In genomic region chr1:28359592-28360239, GRCh38 we compare ENCODE assay signal across 8 cellular contexts. TPM values are rescaled to one million over a fixed set of nuclear protein-coding genes. Genes with fewer than 3 reads are reported as not detected.
A peak's percentile ranks its signal among the peaks of the same experiment; 100 is the strongest.
DNase-seq lines count a peak whose midpoint lies in the region; ATAC-seq and TF ChIP-seq lines count a peak whose summit lies in the region.

No MANE protein-coding gene starts in this region.

- H3K23ac ChIP-seq in H9 (ENCODE audit: insufficient read length, low read depth, low read length): no peak overlapping the region

- H4K20me1 ChIP-seq in H9 (ENCODE audit: control insufficient read depth, insufficient read depth, insufficient read length): no peaks in the 10 kb centered on the region

- H2BK5ac ChIP-seq in H9 (ENCODE audit: insufficient read length, low read length): no peak overlapping the region

- no peak overlapping the region for H4K91ac ChIP-seq in H9 (ENCODE audit: insufficient read length, low read depth, low read length)

- no peak overlapping the region for H2BK20ac ChIP-seq in H9 (ENCODE audit: low read depth, low read length, poor library complexity, severe bottlenecking)

- H3K18ac ChIP-seq in H9 (ENCODE audit: insufficient read length, low read depth, low read length): no peak overlapping the region

- H3K4me2 ChIP-seq in H9 (ENCODE audit: insufficient read depth, insufficient read length, low read length): no peak overlapping the region

- TF ChIP-seq CTCF in AG04450 (IDR thresholded peaks at IDR 0.05; ENCODE audit: low read depth, low read length) (peak; percentile 73), H9 (conservative IDR thresholded peaks at IDR 0.05) (peak; percentile 78), coronary artery (IDR thresholded peaks at IDR 0.05) (peak; percentile 61)

- H2BK15ac ChIP-seq in H9 (ENCODE audit: low read depth, low read length): no peak overlapping the region

- H3K4me1 Mint-ChIP-seq in H9: 0 out of 4 replicates have a peak, but pooled peaks cover 0 to 3% of the 10 kb centered on the region in 2 experiments

- no peak for ATAC-seq in HG03457 (IDR thresholded peaks at IDR 0.05; ENCODE audit: unreplicated experiment)

- H3K79me2 ChIP-seq in H9 (ENCODE audit: insufficient read depth, low read length): no peaks in the 10 kb centered on the region

- no peak overlapping the region for H2AK5ac ChIP-seq in H9 (ENCODE audit: insufficient read length, low read length)

- H3K27ac Mint-ChIP-seq in H9: no peak overlapping the region

- no peak overlapping the region for H2BK120ac ChIP-seq in H9 (ENCODE audit: low read depth, low read length, poor library complexity, severe bottlenecking)

- H3K4me3 ChIP-seq in AG04450 (ENCODE audit: low read depth, low read length) (no peak overlapping the region), coronary artery (no peak overlapping the region)

- H3K27ac ChIP-seq in AG04450 (ENCODE audit: low read depth, low read length): no peak overlapping the region
- no peak overlapping the region for H3K27ac ChIP-seq in H9 (ENCODE audit: insufficient read length, low read depth, low read length)
- no peak overlapping the region for H3K27ac ChIP-seq in coronary artery

- H3K79me1 ChIP-seq in H9 (ENCODE audit: insufficient read depth, low read depth, low read length, poor library complexity, severe bottlenecking): no peaks in the 10 kb centered on the region

- H4K8ac ChIP-seq in H9 (replicated peaks; ENCODE audit: insufficient read length, low read depth, low read length): no peak overlapping the region

- H3K4ac ChIP-seq in H9 (ENCODE audit: low read depth, low read length): no peak overlapping the region

- H3K9ac ChIP-seq in H9 (ENCODE audit: extremely low read depth, insufficient read length, low read length): no peak overlapping the region

- H3K9me3 ChIP-seq in AG04450 (ENCODE audit: control insufficient read depth, insufficient read depth, low read length) (no peaks in the 10 kb centered on the region), H9 (ENCODE audit: control insufficient read depth, low read depth, low read length) (no peaks in the 10 kb centered on the region)

- POLR2A ChIA-PET in AG04450 (lab: Yijun Ruan, JAX): interaction anchor here (0.5 to 1.1 kb wide), 5 partner anchors 10 to 222 kb away, joined by 3 to 5 read pairs (median 3); partner anchors contain the start of genes PHACTR4 and RCC1

- CTCF ChIA-PET in AG04450 (lab: Charles Lee): interaction anchor here (0.6 to 3.5 kb wide), 58 partner anchors 9 to 329 kb away, joined by 3 to 50 read pairs (median 4); partner anchors contain the start of genes MED18, PHACTR4, SESN2 and TRNAU1AP

- no CpG with 5 or more reads among the region's 7 CpGs for WGBS in H9 (ENCODE audit: extremely low coverage, insufficient read length, low lambda C conversion rate)

- H4K5ac ChIP-seq in H9 (ENCODE audit: insufficient read length, low read depth, low read length): no peak overlapping the region

- H3K23me2 ChIP-seq in H9 (ENCODE audit: insufficient read length, low read depth, low read length, poor library complexity, severe bottlenecking): no peaks in the 10 kb centered on the region

- H3K27me3 ChIP-seq in AG04450 (ENCODE audit: control insufficient read depth, insufficient read depth, low read length) (no peaks in the 10 kb centered on the region), H9 (ENCODE audit: insufficient read depth, low read length) (no peaks in the 10 kb centered on the region)

- DNase-seq in AG04450 (ENCODE audit: low read depth, low spot score): no peak
- DNase-seq in H9: peak; percentile 62
- peak; percentile 62 to 86 for DNase-seq in NCI-H526 (lab: John Stamatoyannopoulos, UW)
- DNase-seq in activated CD4-positive, alpha-beta T cell treated with anti-CD3 and anti-CD28 coated beads for 48 hours: peak; percentile 84
- DNase-seq in coronary artery (ENCODE audit: low spot score): no peak
- DNase-seq in lung microvascular endothelial cell (ENCODE audit: low read depth in 2 of 2): peak; percentile 64 to 81
- DNase-seq in stimulated activated CD8-positive, alpha-beta memory T cell treated with anti-CD3 and anti-CD28 coated beads, Interleukin-15, amount 100 ng/mL, for 48 hours (ENCODE audit: low read depth in 2 of 2): peak; percentile 47 to 51

- H2BK12ac ChIP-seq in H9 (ENCODE audit: insufficient read length, low read depth, low read length): no peak overlapping the region

- H2AFZ ChIP-seq in H9 (ENCODE audit: low read length): no peak overlapping the region

- H3K27me3 Mint-ChIP-seq in H9 (ENCODE audit: low read depth): no peaks in the 10 kb centered on the region

- no peaks in the 10 kb centered on the region for H3K9me3 Mint-ChIP-seq in H9

- H3K4me1 ChIP-seq in H9 (ENCODE audit: insufficient read depth, low read length): no peaks in the 10 kb centered on the region

- no peak overlapping the region for H3K14ac ChIP-seq in H9 (ENCODE audit: insufficient read depth, low read length)

- no peak overlapping the region for H3K4me3 Mint-ChIP-seq in H9

- no peak overlapping the region for H3T11ph ChIP-seq in H9 (ENCODE audit: low read length)

- H3K56ac ChIP-seq in H9 (ENCODE audit: insufficient read length, low read depth, low read length): no peak overlapping the region

- H3K36me3 Mint-ChIP-seq in H9 (ENCODE audit: insufficient read depth in 1 of 3, low read depth in 3 of 3): no peaks in the 10 kb centered on the region

RNA-seq across cellular contexts. Expression of gene PHACTR4, which starts 9.8 kb away (rescaled TPM):
- 12.3 and 15.2 TPM in 2 replicates for polyA plus RNA-seq in AG04450 (2011; rRNA removed)
- polyA minus RNA-seq in AG04450 (2011; rRNA and poly(A)+ RNA removed): 14.0 and 14.9 TPM in 2 replicates
- total RNA-seq in H9 (2021) (53.8 and 54.0 TPM in 2 replicates), lung microvascular endothelial cell (10.3 and 13.3 TPM in 2 replicates)

RNA-seq across cellular contexts. Expression of gene MED18, which starts 30.9 kb away (rescaled TPM):
- polyA plus RNA-seq in AG04450 (2011; rRNA removed): 20.1 and 21.2 TPM in 2 replicates
- 41.8 and 44.9 TPM in 2 replicates for polyA minus RNA-seq in AG04450 (2011; rRNA and poly(A)+ RNA removed)
- total RNA-seq in H9 (2021) (13.0 and 13.3 TPM in 2 replicates), lung microvascular endothelial cell (17.7 and 22.6 TPM in 2 replicates)

Comparison
In these comparisons a context has a peak if more than half of its experiments do, and no peak if none do; other contexts are left out.
1. DNase-seq: peak in H9 (single experiment), NCI-H526 (2 of 2), activated CD4-positive, alpha-beta T cell treated with anti-CD3 and anti-CD28 coated beads for 48 hours (single experiment), lung microvascular endothelial cell (2 of 2) and stimulated activated CD8-positive, alpha-beta memory T cell treated with anti-CD3 and anti-CD28 coated beads, Interleukin-15, amount 100 ng/mL, for 48 hours (2 of 2); none in AG04450 (single experiment) and coronary artery (single experiment).
2. Peak in every context shown above with its lines, with median percentiles within 50 percentile points of each other: CTCF ChIP-seq.